In genomic region chr5:132438931-132439330, GRCh38 we compare ENCODE assay signal across 10 cellular contexts. TPM values are rescaled to one million over a fixed set of nuclear protein-coding genes. Genes with fewer than 3 reads are reported as not detected.
A peak's percentile ranks its signal among the peaks of the same experiment; 100 is the strongest.
DNase-seq lines count a peak whose midpoint lies in the region; ATAC-seq and TF ChIP-seq lines count a peak whose summit lies in the region.
"Had no signal": no experiment of that assay in that cellular context is flagged by ENCODE, and none has a peak within 500 bp of the region (broad histone marks: within the 10 kb centered on the region; RNA-seq: fewer than 3 reads in every experiment).

No MANE protein-coding gene starts in this region.

- H3K36me3 Mint-ChIP-seq in CD14-positive monocyte: peaks cover 20 to 22% of the 10 kb centered on the region in 2 donors

- in situ Hi-C loops in Panc1 (cut with HindIII; ENCODE audit: low pct_unique_long_range_greater_than_20kb, low sequenced_read_pairs): no loop called here

- no TSS peak for BruUV-seq in Panc1 (replicated peaks; lab: Mats Ljungman, UMichigan)

- WGBS in ovary, 3 donors: 49 to 67% (median 63%) methylated on average over 4 of the region's 4 CpGs

- no peak overlapping the region for H3K4me3 ChIP-seq in Panc1 (ENCODE audit: low read depth in 2 of 2, low read length in 2 of 2)
- H3K4me3 ChIP-seq in effector memory CD4-positive, alpha-beta T cell (ENCODE audit: insufficient read depth, low read depth, low read length, poor library complexity, severe bottlenecking): no peak overlapping the region
- H3K4me3 ChIP-seq in ovary: no peak overlapping the region
- no peak overlapping the region for H3K4me3 ChIP-seq in SJCRH30

- H3K4me3 Mint-ChIP-seq in CD14-positive monocyte: no peak overlapping the region

- no peaks in the 10 kb centered on the region for H3K27me3 ChIP-seq in Panc1 (ENCODE audit: control insufficient read depth, insufficient read depth, low read length)
- H3K27me3 ChIP-seq in effector memory CD4-positive, alpha-beta T cell (replicated peaks; ENCODE audit: control insufficient read depth, insufficient read depth, low read length, poor library complexity, severe bottlenecking): no peaks in the 10 kb centered on the region
- no peaks in the 10 kb centered on the region for H3K27me3 ChIP-seq in ovary
- no peaks in the 10 kb centered on the region for H3K27me3 ChIP-seq in SJCRH30

- H3K27ac ChIP-seq in Panc1 (ENCODE audit: low read length) (no peak overlapping the region), ovary (peak overlapping the region; percentile 33 to 36), SJCRH30 (no peak overlapping the region)
- H3K27ac ChIP-seq in effector memory CD4-positive, alpha-beta T cell (ENCODE audit: insufficient read depth, low read length, poor library complexity, severe bottlenecking): peak overlapping the region; percentile 63

- peaks cover 88% of the 10 kb centered on the region for H3K4me1 Mint-ChIP-seq in CD14-positive monocyte

- TF ChIP-seq CTCF in CD14-positive monocyte (IDR thresholded peaks at IDR 0.05): no peak
- TF ChIP-seq CTCF in Panc1 (IDR thresholded peaks at IDR 0.05): no peak
- TF ChIP-seq CTCF in ovary (IDR thresholded peaks at IDR 0.05): no peak

- no peak for TF ChIP-seq EP300 in ovary (IDR thresholded peaks at IDR 0.05)

- CTCF ChIA-PET in Panc1 (lab: Charles Lee): no interaction called here

- H3K4me1 ChIP-seq in Panc1 (ENCODE audit: control insufficient read depth, insufficient read depth, low read length): no peaks in the 10 kb centered on the region
- peaks cover 62% of the 10 kb centered on the region for H3K4me1 ChIP-seq in effector memory CD4-positive, alpha-beta T cell (ENCODE audit: control insufficient read depth, insufficient read depth, low read length, poor library complexity, severe bottlenecking)
- H3K4me1 ChIP-seq in ovary (ENCODE audit: insufficient read depth): peaks cover 30% of the 10 kb centered on the region
- peaks cover 6% of the 10 kb centered on the region; the same call in 1 of the 2 replicates for H3K4me1 ChIP-seq in SJCRH30

- intact Hi-C loops in CD14-positive monocyte (cut with micrococcal nuclease) (loop anchor here in 1 of 2 donors (2.0 kb wide), 1 partner anchor 18 kb away; no protein-coding TSS in a partner anchor), Panc1 (cut with micrococcal nuclease; ENCODE audit: unreplicated experiment) (no loop called here), ovary (cut with DNase I) (no loop called here)

- peaks cover 0 to 1% (median 0%) of the 10 kb centered on the region in 3 donors for H3K27me3 Mint-ChIP-seq in CD14-positive monocyte (ENCODE audit: low read depth in 3 of 3)

- H3K36me3 ChIP-seq in Panc1 (ENCODE audit: control insufficient read depth, insufficient read depth, low read length) (no peaks in the 10 kb centered on the region), ovary (no peaks in the 10 kb centered on the region), SJCRH30 (no peaks in the 10 kb centered on the region)
- H3K36me3 ChIP-seq in effector memory CD4-positive, alpha-beta T cell (ENCODE audit: control insufficient read depth, insufficient read depth, low read length): no peaks in the 10 kb centered on the region

- POLR2A ChIA-PET in Panc1 (lab: Charles Lee): no interaction called here

- peak overlapping the region; percentile 80 to 97 (median 88) for H3K27ac Mint-ChIP-seq in CD14-positive monocyte

- ATAC-seq in Panc1 (peak; percentile 45; the same call in 1 of the 2 replicates), HG03025 (IDR thresholded peaks at IDR 0.05; ENCODE audit: low FRiP score, unreplicated experiment) (no peak)

- no peaks in the 10 kb centered on the region for H3K9me3 Mint-ChIP-seq in CD14-positive monocyte

- no peak for DNase-seq in CD14-positive monocyte (ENCODE audit: low spot score)
- no peak for DNase-seq in Panc1 (ENCODE audit: low read depth, low spot score)
- no peak for DNase-seq in effector memory CD4-positive, alpha-beta T cell
- no peak for DNase-seq in ovary
- DNase-seq in NOMO-1 (lab: John Stamatoyannopoulos, UW; ENCODE audit: unreplicated experiment in 2 of 2): no peak
- no peak for DNase-seq in cortex of kidney (lab: John Stamatoyannopoulos, UW)
- DNase-seq in SJCRH30: no peak
- DNase-seq: activated CD4-positive, alpha-beta T cell treated with anti-CD3 and anti-CD28 coated beads, Interleukin-2, amount 50 U/mL, for 48 hours; stimulated activated CD4-positive, alpha-beta T cell treated with anti-CD3 and anti-CD28 coated beads, Interleukin-2, amount 100 ng/mL, for 48 hours had no signal

- TF ChIP-seq POLR2A in ovary (IDR thresholded peaks at IDR 0.05): no peak

- H3K9me3 ChIP-seq in Panc1 (ENCODE audit: control insufficient read depth, insufficient read depth, low read depth, low read length) (no peaks in the 10 kb centered on the region), ovary (no peaks in the 10 kb centered on the region), SJCRH30 (replicated peaks) (no peaks in the 10 kb centered on the region)
- no peaks in the 10 kb centered on the region for H3K9me3 ChIP-seq in effector memory CD4-positive, alpha-beta T cell (ENCODE audit: control insufficient read depth, low read length)

RNA-seq across cellular contexts. Expression of gene IRF1, which starts 51.6 kb away (rescaled TPM):
- polyA plus RNA-seq in CD14-positive monocyte (100 to 1,000 TPM; 125 to 129 TPM), ovary (10 to 100 TPM; 23.1 to 26.7 TPM)
- total RNA-seq in Panc1 (2021; ENCODE audit: unreplicated experiment) (48.9 TPM), ovary (100 to 1,000 TPM in 1 of 7 donors, 10 to 100 TPM in 6; 17.3 to 126 (median 31.1) TPM)
- polyA plus RNA-seq in Panc1 (2012; ENCODE audit: insufficient read length): 46.4 TPM
- total RNA-seq in SJCRH30 (2014; rRNA removed; shearing (Covaris generic)): 13.9 and 14.1 TPM in 2 replicates

Comparison
In these comparisons a context has a peak if more than half of its experiments do, and no peak if none do; other contexts are left out.
1. H3K27ac ChIP-seq: peak in effector memory CD4-positive, alpha-beta T cell (single experiment) and ovary (2 of 2); none in Panc1 (single experiment) and SJCRH30 (single experiment).